In genomic region chr3:151541184-151541583, GRCh38 we compare ENCODE assay signal across 20 cellular contexts.
A peak's percentile ranks its signal among the peaks of the same experiment; 100 is the strongest.
DNase-seq lines count a peak whose midpoint lies in the region; ATAC-seq and TF ChIP-seq lines count a peak whose summit lies in the region.
"Had no signal": no experiment of that assay in that cellular context is flagged by ENCODE, and none has a peak within 500 bp of the region (broad histone marks: within the 10 kb centered on the region; RNA-seq: fewer than 3 reads in every experiment).

No MANE protein-coding gene starts in this region.

- no peaks in the 10 kb centered on the region for H4K20me1 ChIP-seq in PC-3 (ENCODE audit: low read length)

- no peaks in the 10 kb centered on the region for H3K36me3 Mint-ChIP-seq in osteocyte (ENCODE audit: unreplicated experiment)
- H3K36me3 Mint-ChIP-seq: CD4-positive, CD25-positive, alpha-beta regulatory T cell; CD8-positive, alpha-beta memory T cell had no signal

- CTCF ChIA-PET in PC-3 (lab: Charles Lee) (no interaction called here), RWPE1 (lab: Yijun Ruan, JAX) (no interaction called here)

- H3K4me1 Mint-ChIP-seq in osteocyte (ENCODE audit: unreplicated experiment) = peaks cover 77% of the 10 kb centered on the region
- H3K4me1 Mint-ChIP-seq: CD4-positive, CD25-positive, alpha-beta regulatory T cell; CD8-positive, alpha-beta memory T cell had no signal

- H3K9ac ChIP-seq in PC-3 (ENCODE audit: low read length) = no peak overlapping the region
- H3K9ac ChIP-seq: GM23248 had no signal

- peak overlapping the region; percentile 73 for H3K27ac Mint-ChIP-seq in osteocyte (ENCODE audit: unreplicated experiment)
- H3K27ac Mint-ChIP-seq: CD4-positive, CD25-positive, alpha-beta regulatory T cell; CD8-positive, alpha-beta memory T cell; HFFc6 had no signal

- POLR2A ChIA-PET in PC-3 (lab: Charles Lee; ENCODE audit: unreplicated experiment) (no interaction called here), RWPE1 (lab: Yijun Ruan, JAX; ENCODE audit: low non-redundant PET) (no interaction called here)

- H3K4me3 Mint-ChIP-seq in osteocyte (ENCODE audit: unreplicated experiment) = no peak overlapping the region
- H3K4me3 Mint-ChIP-seq: CD4-positive, CD25-positive, alpha-beta regulatory T cell; CD8-positive, alpha-beta memory T cell; HFFc6 had no signal

- no peaks in the 10 kb centered on the region for H3K27me3 Mint-ChIP-seq in osteocyte (ENCODE audit: unreplicated experiment)
- H3K27me3 Mint-ChIP-seq: CD4-positive, CD25-positive, alpha-beta regulatory T cell; CD8-positive, alpha-beta memory T cell had no signal

- H3K27ac ChIP-seq in PC-3 (ENCODE audit: low read length) = peak overlapping the region; percentile 67
- H3K27ac ChIP-seq in foreskin keratinocyte = no peak overlapping the region
- H3K27ac ChIP-seq in RWPE1 = no peak overlapping the region
- H3K27ac ChIP-seq: GM23248 had no signal

- no TSS peak for BruUV-seq in PC-3 (replicated peaks; lab: Mats Ljungman, UMichigan)

- ATAC-seq in PC-3 (peak; percentile 88), foreskin keratinocyte (peak; percentile 24), HG02798 (IDR thresholded peaks at IDR 0.05; ENCODE audit: poor library complexity, unreplicated experiment) (no peak)

- no peaks in the 10 kb centered on the region for H3K79me2 ChIP-seq in PC-3 (ENCODE audit: low read length)

- intact Hi-C loops in PC-3 (cut with micrococcal nuclease) = loop anchor here (1.0 to 5.0 kb wide), 2 partner anchors 21 to 296 kb away; no protein-coding TSS in a partner anchor

- TF ChIP-seq CTCF in PC-3 (conservative IDR thresholded peaks at IDR 0.05; ENCODE audit: low read depth, low read length) (no peak), foreskin keratinocyte (conservative IDR thresholded peaks at IDR 0.05) (no peak), osteocyte (IDR thresholded peaks at IDR 0.05) (no peak), RWPE1 (conservative IDR thresholded peaks at IDR 0.05; ENCODE audit: low read depth) (no peak)

- H3K9me3 ChIP-seq in PC-3 (ENCODE audit: low read length) = no peaks in the 10 kb centered on the region
- H3K9me3 ChIP-seq: BE2C, HAP-1 had no signal

- H3K4me2 ChIP-seq in PC-3 (ENCODE audit: low read length) = peak overlapping the region; percentile 55

- H3F3A ChIP-seq in PC-3 (ENCODE audit: low read length, unreplicated experiment) = no peaks in the 10 kb centered on the region

- peaks cover 46% of the 10 kb centered on the region for H3K4me1 ChIP-seq in PC-3 (ENCODE audit: insufficient read depth, low read length)
- H3K4me1 ChIP-seq in foreskin keratinocyte = peaks cover 23% of the 10 kb centered on the region

- H3K27me3 ChIP-seq in PC-3 (ENCODE audit: low read length) (no peaks in the 10 kb centered on the region), foreskin keratinocyte (no peaks in the 10 kb centered on the region)
- H3K27me3 ChIP-seq: BE2C had no signal

- H3K4me3 ChIP-seq in PC-3 (ENCODE audit: low read length) = no peak overlapping the region
- H3K4me3 ChIP-seq: GM23248, HAP-1 had no signal

- no peaks in the 10 kb centered on the region for H3K9me2 ChIP-seq in PC-3 (replicated peaks; ENCODE audit: low read length)

- no peaks in the 10 kb centered on the region for H3K36me3 ChIP-seq in PC-3 (ENCODE audit: low read depth, low read length)
- H3K36me3 ChIP-seq: BE2C, HAP-1 had no signal

- DNase-seq in HT-29 (ENCODE audit: low spot score) (peak; percentile 5), PC-3 (peak; percentile 93), foreskin keratinocyte (peak; percentile 11 to 20), osteocyte (ENCODE audit: extremely low spot score, unreplicated experiment) (no peak), iPS-NIHi7 (ENCODE audit: extremely low spot score) (no peak), RWPE1 (ENCODE audit: low spot score) (no peak)
- DNase-seq: ACHN; BE2C; C1 segment of cervical spinal cord; CD4-positive, CD25-positive, alpha-beta regulatory T cell; CD8-positive, alpha-beta memory T cell; COR-L47; DMS 273 treated with DMSO at 0.1 percent for 48 hours; DMS53; DND-41; EL; GM23248; HFFc6 had no signal

- no peak overlapping the region for H2AFZ ChIP-seq in PC-3 (ENCODE audit: low read length)
- H2AFZ ChIP-seq: GM23248 had no signal

- H3K9me3 Mint-ChIP-seq in osteocyte (ENCODE audit: unreplicated experiment) = no peaks in the 10 kb centered on the region
- H3K9me3 Mint-ChIP-seq: CD4-positive, CD25-positive, alpha-beta regulatory T cell; CD8-positive, alpha-beta memory T cell; HFFc6 had no signal

Comparison
In these comparisons a context has a peak if more than half of its experiments do, and no peak if none do; other contexts are left out.
1. DNase-seq: peak in HT-29 (single experiment), PC-3 (single experiment) and foreskin keratinocyte (2 of 2); none in osteocyte (single experiment), iPS-NIHi7 (single experiment) and RWPE1 (single experiment).